Comparison of ENCODE assay signal across 22 cellular contexts in genomic region chr7:158176561-158177173, GRCh38.
DNase-seq lines count a peak whose midpoint lies in the region; ATAC-seq and TF ChIP-seq lines count a peak whose summit lies in the region.
"Had no signal": no experiment of that assay in that cellular context is flagged by ENCODE, and none has a peak within 500 bp of the region (broad histone marks: within the 10 kb centered on the region; RNA-seq: fewer than 3 reads in every experiment).

No MANE protein-coding gene starts in this region.

- no peak overlapping the region for H3K9ac ChIP-seq in neural progenitor cell
- H3K9ac ChIP-seq: BLaER1 had no signal

- H3K4me3 Mint-ChIP-seq in neural progenitor cell (no peak overlapping the region), type B pancreatic cell (no peak overlapping the region)
- H3K4me3 Mint-ChIP-seq: B cell; CD4-positive, CD25-positive, alpha-beta regulatory T cell; CD8-positive, alpha-beta T cell had no signal

- peaks cover 32% of the 10 kb centered on the region for H3K9me3 Mint-ChIP-seq in neural progenitor cell
- peaks cover 14% of the 10 kb centered on the region for H3K9me3 Mint-ChIP-seq in type B pancreatic cell

- H3K27me3 Mint-ChIP-seq in neural progenitor cell (ENCODE audit: insufficient read depth, low read depth) (peaks cover 7% of the 10 kb centered on the region), type B pancreatic cell (no peaks in the 10 kb centered on the region)
- H3K27me3 Mint-ChIP-seq: B cell had no signal

- H3K27ac Mint-ChIP-seq in neural progenitor cell, result peak overlapping the region; percentile 23
- no peak overlapping the region for H3K27ac Mint-ChIP-seq in type B pancreatic cell
- H3K27ac Mint-ChIP-seq: B cell; CD4-positive, CD25-positive, alpha-beta regulatory T cell; CD8-positive, alpha-beta T cell had no signal

- no peaks in the 10 kb centered on the region for H3K4me1 Mint-ChIP-seq in neural progenitor cell
- no peaks in the 10 kb centered on the region for H3K4me1 Mint-ChIP-seq in type B pancreatic cell (ENCODE audit: unreplicated experiment)
- H3K4me1 Mint-ChIP-seq: B cell; CD4-positive, CD25-positive, alpha-beta regulatory T cell had no signal

- H3K27ac ChIP-seq in right atrium auricular region (no peak overlapping the region), left ventricle myocardium inferior (replicated peaks) (no peak overlapping the region), neural progenitor cell (no peak overlapping the region)
- H3K27ac ChIP-seq: 22Rv1, BLaER1, C4-2B had no signal

- H2AFZ ChIP-seq in neural progenitor cell (replicated peaks), result no peak overlapping the region

- ATAC-seq in GM21528 (IDR thresholded peaks at IDR 0.05; ENCODE audit: low FRiP score, unreplicated experiment), result no peak
- ATAC-seq: CD8-positive, alpha-beta T cell; GM12878 had no signal

- TF ChIP-seq CTCF in right atrium auricular region (IDR thresholded peaks at IDR 0.05), result no peak
- no peak for TF ChIP-seq CTCF in left ventricle myocardium inferior (IDR thresholded peaks at IDR 0.05; ENCODE audit: borderline replicate concordance)
- no peak for TF ChIP-seq CTCF in neural progenitor cell (IDR thresholded peaks at IDR 0.05)
- TF ChIP-seq CTCF in type B pancreatic cell (conservative IDR thresholded peaks at IDR 0.05), result no peak

- H3K27me3 ChIP-seq in right atrium auricular region (no peaks in the 10 kb centered on the region), left ventricle myocardium inferior (ENCODE audit: low read depth) (peaks cover 4% of the 10 kb centered on the region), neural progenitor cell (no peaks in the 10 kb centered on the region)
- H3K27me3 ChIP-seq: BLaER1 had no signal

- H3K9me3 ChIP-seq in right atrium auricular region (peaks cover 0 to 18% of the 10 kb centered on the region in 2 donors), left ventricle myocardium inferior (replicated peaks) (peaks cover 46% of the 10 kb centered on the region), neural progenitor cell (ENCODE audit: low read depth) (no peaks in the 10 kb centered on the region)

- H4K20me1 ChIP-seq in neural progenitor cell (ENCODE audit: low read depth), result no peaks in the 10 kb centered on the region
- H4K20me1 ChIP-seq: BLaER1 had no signal

- peaks cover 12% of the 10 kb centered on the region for H3K36me3 Mint-ChIP-seq in neural progenitor cell
- peaks cover 8% of the 10 kb centered on the region for H3K36me3 Mint-ChIP-seq in type B pancreatic cell
- H3K36me3 Mint-ChIP-seq: CD4-positive, CD25-positive, alpha-beta regulatory T cell; CD8-positive, alpha-beta T cell had no signal

- H3K4me3 ChIP-seq in right atrium auricular region, result no peak overlapping the region
- H3K4me3 ChIP-seq in left ventricle myocardium inferior, result no peak overlapping the region
- no peak overlapping the region for H3K4me3 ChIP-seq in neural progenitor cell
- H3K4me3 ChIP-seq: BLaER1, GM12878 had no signal

- intact Hi-C loops in left ventricle myocardium inferior (cut with micrococcal nuclease), result no loop called here

- DNase-seq in right atrium auricular region (ENCODE audit: low spot score) (peak; percentile 32), left ventricle myocardium inferior (no peak), neural progenitor cell (ENCODE audit: low spot score) (no peak), type B pancreatic cell (ENCODE audit: extremely low spot score, unreplicated experiment) (peak; percentile 60), NCI-H82 treated with DMSO at 0.1 percent for 48 hours (lab: John Stamatoyannopoulos, UW; ENCODE audit: unreplicated experiment) (no peak), HUDEP-2 (lab: John Stamatoyannopoulos, UW; ENCODE audit: unreplicated experiment in 76 of 76) (no peak), KG1 (lab: John Stamatoyannopoulos, UW) (no peak)
- DNase-seq: CD4-positive, CD25-positive, alpha-beta regulatory T cell; CD8-positive, alpha-beta T cell; DMS 273 treated with DMSO at 0.1 percent for 48 hours; DMS79; EL; GDM1; GOT3; H7; HCEC 1CT had no signal

- no peak overlapping the region for H3K4me2 ChIP-seq in neural progenitor cell
- H3K4me2 ChIP-seq: BLaER1 had no signal

- H3K79me2 ChIP-seq in neural progenitor cell (ENCODE audit: low read depth), result no peaks in the 10 kb centered on the region

- no peaks in the 10 kb centered on the region for H3K36me3 ChIP-seq in right atrium auricular region
- H3K36me3 ChIP-seq in left ventricle myocardium inferior, result no peaks in the 10 kb centered on the region
- no peaks in the 10 kb centered on the region for H3K36me3 ChIP-seq in neural progenitor cell
- H3K36me3 ChIP-seq: BLaER1 had no signal

- H3F3A ChIP-seq in neural progenitor cell (ENCODE audit: low read depth), result no peaks in the 10 kb centered on the region

- H3K4me1 ChIP-seq in right atrium auricular region (no peaks in the 10 kb centered on the region), left ventricle myocardium inferior (no peaks in the 10 kb centered on the region), neural progenitor cell (no peaks in the 10 kb centered on the region)
- H3K4me1 ChIP-seq: BLaER1 had no signal

Comparison
In these comparisons a context has a peak if more than half of its experiments do, and no peak if none do; other contexts are left out.
1. DNase-seq: peak in right atrium auricular region (single experiment) and type B pancreatic cell (single experiment); none in left ventricle myocardium inferior (single experiment), neural progenitor cell (single experiment), NCI-H82 treated with DMSO at 0.1 percent for 48 hours (single experiment), HUDEP-2 (0 of 76) and KG1 (single experiment).